13 cellular contexts compared by ENCODE assay signal in genomic region chr21:33754493-33754892, GRCh38.
"Had no signal": no experiment of that assay in that cellular context is flagged by ENCODE, and none has a peak within 500 bp of the region (broad histone marks: within the 10 kb centered on the region; RNA-seq: fewer than 3 reads in every experiment).

No MANE protein-coding gene starts in this region.

- H3K9me3 ChIP-seq: sigmoid colon, stomach, tibial nerve, uterus had no signal

- H3K36me3 ChIP-seq: uterus had no signal

- H3K4me2 ChIP-seq: hepatocyte had no signal

- FAIRE-seq: colon had no signal

- H3K4me1 ChIP-seq: uterus had no signal

- H3K27me3 Mint-ChIP-seq: T-cell had no signal

- H3K27ac Mint-ChIP-seq: nephron progenitor cell, T-cell had no signal

- H3K9me3 Mint-ChIP-seq: nephron progenitor cell, T-cell had no signal

- H3K27ac ChIP-seq: hepatocyte, sigmoid colon, stomach, tibial nerve, uterus had no signal

- H2AFZ ChIP-seq: hepatocyte had no signal

- H3K36me3 Mint-ChIP-seq: T-cell had no signal

- H3K4me3 Mint-ChIP-seq: nephron progenitor cell, T-cell had no signal

- DNase-seq: activated CD4-positive, CD25-positive, alpha-beta regulatory T cell treated with anti-CD3 and anti-CD28 coated beads, Interleukin-2, amount 50 U/mL, for 72 hours; activated naive CD4-positive, alpha-beta T cell treated with Interleukin-2 at 50 U/mL for 16 hours; aorta; nephron progenitor cell; sigmoid colon; stimulated activated CD4-positive, alpha-beta T cell treated with anti-CD3 and anti-CD28 coated beads, Interleukin-1b, Interleukin-23, amount 100 ng/mL, for 48 hours; stomach; T-cell; T-helper 9 cell; uterus had no signal

- H3K79me2 ChIP-seq: hepatocyte had no signal

- H3K27me3 ChIP-seq: hepatocyte, sigmoid colon, stomach, tibial nerve, uterus had no signal

- H3K4me3 ChIP-seq: hepatocyte, sigmoid colon, stomach, tibial nerve, uterus had no signal

- ATAC-seq: T-cell had no signal

- H3K4me1 Mint-ChIP-seq: nephron progenitor cell, T-cell had no signal
